ENCODE assay signal across 8 cellular contexts in the genomic region with DNA sequence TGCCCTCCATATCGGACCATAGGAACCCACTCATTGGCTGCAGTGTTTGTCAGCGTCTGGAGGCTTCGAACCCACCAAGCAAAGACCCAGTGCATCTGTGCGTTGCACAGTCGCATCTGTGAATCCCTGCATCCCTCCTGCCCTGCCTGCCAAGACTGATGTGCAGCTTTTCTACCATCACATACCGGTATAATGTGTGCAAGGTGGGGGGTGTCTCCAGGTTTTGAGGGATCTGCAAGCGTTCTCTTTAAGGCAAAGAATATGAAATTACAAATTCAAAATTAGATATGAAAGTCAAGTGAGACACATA. TPM values are rescaled to one million over a fixed set of nuclear protein-coding genes. Genes with fewer than 3 reads are reported as not detected.
DNase-seq lines count a peak whose midpoint lies in the region; ATAC-seq, FAIRE-seq and TF ChIP-seq lines count a peak whose summit lies in the region.

No MANE protein-coding gene starts in this region.

- H3K27ac ChIP-seq in heart right ventricle: peak overlapping the region in 4 of 10 donors; percentile 25 to 74 (median 68)
- peak overlapping the region; percentile 46 to 47 for H3K27ac ChIP-seq in uterus

- intact Hi-C loops in heart right ventricle (cut with DNase I): loop anchor here in 8 of 10 donors (5.0 to 10.0 kb wide), 5 partner anchors 67 to 265 kb away; a partner anchor contains a TSS
- intact Hi-C loops in left cardiac atrium (cut with DNase I): loop anchor here (5.0 kb wide), 2 partner anchors 77 to 87 kb away; no protein-coding TSS in a partner anchor
- intact Hi-C loops in mucosa of descending colon (cut with DNase I, micrococcal nuclease): no loop called here
- intact Hi-C loops in uterus (cut with DNase I; ENCODE audit: low total_unique reads): loop anchor here (10.0 kb wide), 1 partner anchor 75 kb away; no protein-coding TSS in a partner anchor
- intact Hi-C loops in lower leg skin (cut with DNase I; ENCODE audit: low total_unique reads): no loop called here

- TF ChIP-seq CTCF in heart right ventricle (IDR thresholded peaks at IDR 0.05) (no peak), bronchial epithelial cell (IDR thresholded peaks at IDR 0.05; ENCODE audit: insufficient read depth, low read length, severe bottlenecking) (no peak), mucosa of descending colon (IDR thresholded peaks at IDR 0.05) (no peak), uterus (IDR thresholded peaks at IDR 0.05) (no peak), lower leg skin (IDR thresholded peaks at IDR 0.05) (no peak)

- H3K4me3 ChIP-seq in heart right ventricle: peak overlapping the region in 9 of 10 donors; percentile 48 to 81 (median 69)
- H3K4me3 ChIP-seq in bronchial epithelial cell (ENCODE audit: low read depth, low read length): peak overlapping the region; percentile 47
- H3K4me3 ChIP-seq in mucosa of descending colon: peak overlapping the region; percentile 9
- H3K4me3 ChIP-seq in uterus: peak overlapping the region; percentile 54 to 72
- H3K4me3 ChIP-seq in lower leg skin (ENCODE audit: low read depth, poor library complexity, severe bottlenecking): no peak overlapping the region

- DNase-seq in heart right ventricle (no peak), left cardiac atrium (no peak), bronchial epithelial cell (ENCODE audit: low read depth) (no peak), mucosa of descending colon (no peak), uterus (no peak), NCI-H526 treated with DMSO at 0.1 percent for 48 hours (lab: John Stamatoyannopoulos, UW) (no peak), lower leg skin (ENCODE audit: low spot score in 2 of 2) (no peak), AG20443 (ENCODE audit: low spot score) (no peak)

- H3K4me1 ChIP-seq in heart right ventricle (peaks cover 0 to 25% (median 8%) of the 10 kb centered on the region in 9 donors), mucosa of descending colon (ENCODE audit: low read depth) (no peaks in the 10 kb centered on the region), uterus (peaks cover 3 to 10% of the 10 kb centered on the region in 2 donors)

- no peak for TF ChIP-seq POLR2A in uterus (IDR thresholded peaks at IDR 0.05)
- TF ChIP-seq POLR2A in lower leg skin (IDR thresholded peaks at IDR 0.05): no peak

- ATAC-seq in heart right ventricle (no peak), left cardiac atrium (no peak), mucosa of descending colon (no peak)

- H3K9me3 ChIP-seq in heart right ventricle (no peaks in the 10 kb centered on the region), mucosa of descending colon (no peaks in the 10 kb centered on the region), uterus (no peaks in the 10 kb centered on the region)

- no peak for FAIRE-seq in bronchial epithelial cell (lab: Jason Lieb, UNC)

- H3K27me3 ChIP-seq in heart right ventricle (peaks cover 0 to 6% (median 0%) of the 10 kb centered on the region in 7 donors), bronchial epithelial cell (ENCODE audit: control insufficient read depth, insufficient read depth, low read length) (no peaks in the 10 kb centered on the region), uterus (no peaks in the 10 kb centered on the region)

- WGBS in heart right ventricle, 2 donors: 10 to 12% methylated on average over 7 of the region's 7 CpGs
- WGBS in lower leg skin, 2 donors: 22 to 28% methylated on average over 6 to 7 of the region's 7 CpGs

- H3K36me3 ChIP-seq in heart right ventricle (no peaks in the 10 kb centered on the region), bronchial epithelial cell (ENCODE audit: control insufficient read depth, insufficient read depth, low read length) (no peaks in the 10 kb centered on the region), mucosa of descending colon (ENCODE audit: low read depth) (no peaks in the 10 kb centered on the region), uterus (no peaks in the 10 kb centered on the region)

RNA-seq across cellular contexts. Expression of a gene that starts 0.3 kb away (rescaled TPM):
- total RNA-seq in heart right ventricle: under 1 TPM in 1 of 10 donors, not detected in 9; 0.44 TPM
- under 1 TPM in 1 of 2 donors, not detected in 1; 0.15 TPM for polyA plus RNA-seq in heart right ventricle
- total RNA-seq in left cardiac atrium: not detected
- under 0.01 TPM in 1 of 2 replicates, not detected in the other for total RNA-seq in bronchial epithelial cell
- under 1 TPM in 1 of 3 donors, not detected in 2; 0.41 TPM for total RNA-seq in mucosa of descending colon
- 1 to 10 TPM in 2 of 4 donors, not detected in 2; 1.3 to 5.0 TPM for total RNA-seq in uterus
- total RNA-seq in lower leg skin: under 1 TPM in 1 of 4 donors, not detected in 3; 0.42 TPM

RNA-seq across cellular contexts. Expression of a gene that starts 18.4 kb away (rescaled TPM):
- total RNA-seq in heart right ventricle (100 to 1,000 TPM; 221 to 381 (median 266) TPM), left cardiac atrium (100 to 1,000 TPM; 213 to 242 TPM), bronchial epithelial cell (2.9 and 3.2 TPM in 2 replicates), mucosa of descending colon (10 to 100 TPM in 1 of 3 donors, 1 to 10 TPM in 2; 2.5 to 37.6 (median 4.6) TPM), uterus (10 to 100 TPM; 13.8 to 83.0 (median 46.8) TPM), lower leg skin (10 to 100 TPM in 2 of 4 donors, 1 to 10 TPM in 2; 6.3 to 22.2 (median 10.3) TPM)
- polyA plus RNA-seq in heart right ventricle: 100 to 1,000 TPM in 1 of 2 donors, 10 to 100 TPM in 1; 78.6 to 128 TPM

Comparison
In these comparisons a context has a peak if more than half of its experiments do, and no peak if none do; other contexts are left out.
1. intact Hi-C loops: an anchor here in heart right ventricle (5.0 to 10.0 kb wide), left cardiac atrium (5.0 kb wide) and uterus (10.0 kb wide); none called in mucosa of descending colon and lower leg skin.